Comparison of ENCODE assay signal across 12 cellular contexts in genomic region chr10:48464871-48465736, GRCh38.
DNase-seq lines count a peak whose midpoint lies in the region; ATAC-seq lines count a peak whose summit lies in the region.
"Had no signal": no experiment of that assay in that cellular context is flagged by ENCODE, and none has a peak within 500 bp of the region (broad histone marks: within the 10 kb centered on the region; RNA-seq: fewer than 3 reads in every experiment).

No MANE protein-coding gene starts in this region.

- ATAC-seq in left ventricle myocardium superior, result peak; percentile 92
- ATAC-seq in GM21717 (IDR thresholded peaks at IDR 0.05; ENCODE audit: unreplicated experiment), result no peak

- DNase-seq in H7 (peak; percentile 59), anterior cingulate cortex (lab: John Stamatoyannopoulos, UW) (peak in 48 of 58 donors; percentile 12 to 89 (median 57)), left ventricle myocardium superior (peak; percentile 84), posterior cingulate gyrus (peak in 7 of 10 donors; percentile 17 to 91 (median 52)), HuH-7.5 (ENCODE audit: low spot score) (no peak), NCI-H2227 treated with DMSO at 0.1 percent for 48 hours (lab: John Stamatoyannopoulos, UW) (no peak), LoVo (ENCODE audit: low spot score) (no peak)
- DNase-seq: CD8-positive, alpha-beta memory T cell; NCI-H526; SW 1271 had no signal

- intact Hi-C loops in left ventricle myocardium superior (cut with micrococcal nuclease), result no loop called here
- intact Hi-C loops in posterior cingulate gyrus (cut with DNase I), result no loop called here

- no peaks in the 10 kb centered on the region for H3K36me3 ChIP-seq in H7 (replicated peaks; ENCODE audit: control insufficient read depth, insufficient read depth, low read length)
- H3K36me3 ChIP-seq: HAP-1 had no signal

- H3K27me3 ChIP-seq in H7 (ENCODE audit: control insufficient read depth, insufficient read depth, low read length), result peaks cover 3% of the 10 kb centered on the region; the same call in 1 of the 2 replicates

- no peak overlapping the region for H3K4me3 ChIP-seq in H7 (ENCODE audit: insufficient read depth, low read depth, low read length)
- H3K4me3 ChIP-seq: HAP-1 had no signal

Comparison
In these comparisons a context has a peak if more than half of its experiments do, and no peak if none do; other contexts are left out.
1. DNase-seq: peak in H7 (single experiment), anterior cingulate cortex (48 of 58), left ventricle myocardium superior (single experiment) and posterior cingulate gyrus (7 of 10); none in HuH-7.5 (single experiment), NCI-H2227 treated with DMSO at 0.1 percent for 48 hours (single experiment) and LoVo (single experiment).